Comparison of ENCODE assay signal across 21 cellular contexts in the genomic region with DNA sequence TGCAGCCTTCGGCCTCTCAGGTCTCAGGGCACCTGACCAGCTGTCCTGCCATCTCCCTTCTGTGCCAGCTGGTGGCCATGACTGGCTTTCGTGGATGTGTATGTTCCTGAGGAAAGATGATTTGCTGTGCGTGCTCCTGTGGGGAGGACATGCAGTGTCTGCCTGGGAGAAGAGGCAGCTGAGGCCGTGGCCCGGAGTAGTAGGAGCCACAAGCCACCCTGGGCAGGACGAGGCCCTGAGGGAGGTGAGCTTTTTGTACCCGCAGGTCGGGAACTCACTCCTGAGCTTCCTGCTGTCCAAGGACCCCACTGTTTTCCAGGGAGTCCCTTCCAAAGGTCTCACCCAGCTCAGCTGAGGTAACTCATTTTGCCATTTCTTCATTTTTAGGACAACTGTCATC. TPM values are rescaled to one million over a fixed set of nuclear protein-coding genes. Genes with fewer than 3 reads are reported as not detected.
DNase-seq lines count a peak whose midpoint lies in the region; ATAC-seq, FAIRE-seq and TF ChIP-seq lines count a peak whose summit lies in the region.
"Had no signal": no experiment of that assay in that cellular context is flagged by ENCODE, and none has a peak within 500 bp of the region (broad histone marks: within the 10 kb centered on the region; RNA-seq: fewer than 3 reads in every experiment).

No MANE protein-coding gene starts in this region.

- TF ChIP-seq CTCF in kidney (IDR thresholded peaks at IDR 0.05; ENCODE audit: borderline replicate concordance, extremely low read depth, insufficient read depth), result no peak
- no peak for TF ChIP-seq CTCF in MCF 10A (IDR thresholded peaks at IDR 0.05; ENCODE audit: unreplicated experiment)

- intact Hi-C loops in kidney (cut with DNase I) (no loop called here), MCF 10A (cut with micrococcal nuclease) (no loop called here)

- no peaks in the 10 kb centered on the region for H3K9me3 Mint-ChIP-seq in activated naive CD4-positive, alpha-beta T cell treated with anti-CD3 and anti-CD28 coated beads, Interleukin-2, amount 50 U/mL, for 24 hours
- no peaks in the 10 kb centered on the region for H3K9me3 Mint-ChIP-seq in activated CD8-positive, alpha-beta T cell treated with anti-CD3 and anti-CD28 coated beads, Interleukin-2, amount 10 ng/mL, durations not matched to agents 7 days and 5 days (ENCODE audit: insufficient read depth)
- H3K9me3 Mint-ChIP-seq in MCF 10A (ENCODE audit: unreplicated experiment), result no peaks in the 10 kb centered on the region
- H3K9me3 Mint-ChIP-seq: nephron progenitor cell had no signal

- H3K27ac ChIP-seq in kidney (ENCODE audit: low read depth in 2 of 2, low read length in 2 of 2), result no peak overlapping the region
- H3K27ac ChIP-seq: cardiac muscle cell, SJSA1 had no signal

- H3K9ac ChIP-seq in kidney (ENCODE audit: low read length in 2 of 2), result no peak overlapping the region

- DNase-seq in activated naive CD4-positive, alpha-beta T cell treated with Interleukin-2 at 50 U/mL for 16 hours, result no peak
- DNase-seq in activated CD8-positive, alpha-beta T cell treated with anti-CD3 and anti-CD28 coated beads, Interleukin-2, amount 10 ng/mL, durations not matched to agents 7 days and 5 days, result no peak
- DNase-seq in kidney (peak; percentile 66), MCF 10A (ENCODE audit: unreplicated experiment) (no peak), NCI-H526 (lab: John Stamatoyannopoulos, UW) (no peak)
- no peak for DNase-seq in effector CD4-positive, alpha-beta T cell
- DNase-seq: activated CD4-positive, alpha-beta T cell treated with anti-CD3 and anti-CD28 coated beads, Interleukin-2, amount 50 U/mL, for 48 hours; dermis blood vessel endothelial cell; GF-D8; HCEC 1CT; MM.1S; NCI-H1436 treated with DMSO at 0.1 percent for 48 hours; NCI-H510A treated with DMSO at 0.1 percent for 48 hours; nephron progenitor cell; substantia nigra; T-helper 17 cell had no signal

- no peak overlapping the region for H3K4me3 Mint-ChIP-seq in activated naive CD4-positive, alpha-beta T cell treated with anti-CD3 and anti-CD28 coated beads, Interleukin-2, amount 50 U/mL, for 24 hours
- H3K4me3 Mint-ChIP-seq in activated CD8-positive, alpha-beta T cell treated with anti-CD3 and anti-CD28 coated beads, Interleukin-2, amount 10 ng/mL, durations not matched to agents 7 days and 5 days, result no peak overlapping the region
- H3K4me3 Mint-ChIP-seq in MCF 10A (ENCODE audit: unreplicated experiment), result no peak overlapping the region
- H3K4me3 Mint-ChIP-seq: nephron progenitor cell, T-helper 17 cell had no signal

- peaks cover 68% of the 10 kb centered on the region for H3K4me1 Mint-ChIP-seq in activated naive CD4-positive, alpha-beta T cell treated with anti-CD3 and anti-CD28 coated beads, Interleukin-2, amount 50 U/mL, for 24 hours
- peaks cover 78% of the 10 kb centered on the region for H3K4me1 Mint-ChIP-seq in activated CD8-positive, alpha-beta T cell treated with anti-CD3 and anti-CD28 coated beads, Interleukin-2, amount 10 ng/mL, durations not matched to agents 7 days and 5 days (ENCODE audit: low read depth)
- no peaks in the 10 kb centered on the region for H3K4me1 Mint-ChIP-seq in MCF 10A (ENCODE audit: insufficient read depth, unreplicated experiment)
- H3K4me1 Mint-ChIP-seq: nephron progenitor cell had no signal

- H3K27ac Mint-ChIP-seq in activated naive CD4-positive, alpha-beta T cell treated with anti-CD3 and anti-CD28 coated beads, Interleukin-2, amount 50 U/mL, for 24 hours, result peak overlapping the region; percentile 65
- peak overlapping the region; percentile 51 for H3K27ac Mint-ChIP-seq in activated CD8-positive, alpha-beta T cell treated with anti-CD3 and anti-CD28 coated beads, Interleukin-2, amount 10 ng/mL, durations not matched to agents 7 days and 5 days
- H3K27ac Mint-ChIP-seq in MCF 10A (ENCODE audit: low read depth, unreplicated experiment), result no peak overlapping the region
- H3K27ac Mint-ChIP-seq: nephron progenitor cell had no signal

- H3K36me3 ChIP-seq in kidney (ENCODE audit: control insufficient read depth in 1 of 2, insufficient read depth in 2 of 2, low read length in 2 of 2), result peaks cover 0 to 2% of the 10 kb centered on the region in 2 donors
- H3K36me3 ChIP-seq: cardiac muscle cell had no signal

- H3K36me3 Mint-ChIP-seq in activated naive CD4-positive, alpha-beta T cell treated with anti-CD3 and anti-CD28 coated beads, Interleukin-2, amount 50 U/mL, for 24 hours, result peaks cover 15% of the 10 kb centered on the region
- H3K36me3 Mint-ChIP-seq in activated CD8-positive, alpha-beta T cell treated with anti-CD3 and anti-CD28 coated beads, Interleukin-2, amount 10 ng/mL, durations not matched to agents 7 days and 5 days (ENCODE audit: low read depth), result peaks cover 70% of the 10 kb centered on the region
- peaks cover 14% of the 10 kb centered on the region for H3K36me3 Mint-ChIP-seq in MCF 10A (ENCODE audit: insufficient read depth, unreplicated experiment)

- H3K27me3 Mint-ChIP-seq in activated naive CD4-positive, alpha-beta T cell treated with anti-CD3 and anti-CD28 coated beads, Interleukin-2, amount 50 U/mL, for 24 hours, result no peaks in the 10 kb centered on the region
- H3K27me3 Mint-ChIP-seq in activated CD8-positive, alpha-beta T cell treated with anti-CD3 and anti-CD28 coated beads, Interleukin-2, amount 10 ng/mL, durations not matched to agents 7 days and 5 days (ENCODE audit: low read depth), result no peaks in the 10 kb centered on the region
- H3K27me3 Mint-ChIP-seq in MCF 10A (ENCODE audit: insufficient read depth, unreplicated experiment), result no peaks in the 10 kb centered on the region
- H3K27me3 Mint-ChIP-seq: T-helper 17 cell had no signal

- CTCF ChIA-PET in activated CD8-positive, alpha-beta T cell treated with anti-CD3 and anti-CD28 coated beads, Interleukin-2, amount 10 ng/mL, durations not matched to agents 7 days and 5 days (lab: Charles Lee), result interaction anchor here (1.3 to 1.8 kb wide), 2 partner anchors 12 to 94 kb away, joined by 3 to 5 read pairs; no protein-coding TSS in a partner anchor
- CTCF ChIA-PET in MCF 10A (lab: Yijun Ruan, JAX), result interaction anchor here (0.8 kb wide), 1 partner anchor 11 kb away, joined by 5 read pairs; no protein-coding TSS in a partner anchor

- FAIRE-seq in kidney (lab: Jason Lieb, UNC), result no peak
- FAIRE-seq: K562 had no signal

- POLR2A ChIA-PET in activated CD8-positive, alpha-beta T cell treated with anti-CD3 and anti-CD28 coated beads, Interleukin-2, amount 10 ng/mL, durations not matched to agents 7 days and 5 days (lab: Charles Lee), result interaction anchor here (1.9 kb wide), 1 partner anchor 11 kb away, joined by 4 read pairs; no protein-coding TSS in a partner anchor
- POLR2A ChIA-PET in MCF 10A (lab: Yijun Ruan, JAX), result no interaction called here

- H3K4me3 ChIP-seq in kidney (ENCODE audit: low read length in 2 of 2), result no peak overlapping the region
- H3K4me3 ChIP-seq: cardiac muscle cell, K562, SJSA1 had no signal

- no peak for ATAC-seq in activated CD8-positive, alpha-beta T cell treated with anti-CD3 and anti-CD28 coated beads, Interleukin-2, amount 10 ng/mL, durations not matched to agents 7 days and 5 days
- ATAC-seq: K562, sciatic nerve, T-helper 17 cell had no signal

- no peaks in the 10 kb centered on the region for H3K4me1 ChIP-seq in kidney (ENCODE audit: control insufficient read depth in 1 of 2, insufficient read depth in 1 of 2, low read depth in 1 of 2, low read length in 2 of 2)

- BruUV-seq in MCF 10A (replicated peaks; lab: Mats Ljungman, UMichigan), result no TSS peak

- no peaks in the 10 kb centered on the region for H3K9me3 ChIP-seq in kidney (ENCODE audit: control insufficient read depth in 1 of 2, low read length in 2 of 2)
- H3K9me3 ChIP-seq: SJSA1 had no signal

RNA-seq across cellular contexts. Expression of a gene that starts 58.5 kb away (rescaled TPM):
- total RNA-seq in activated CD8-positive, alpha-beta T cell treated with anti-CD3 and anti-CD28 coated beads, Interleukin-2, amount 10 ng/mL, durations not matched to agents 7 days and 5 days, result 100 to 1,000 TPM; 283 to 285 TPM
- total RNA-seq in kidney, result 19.7 TPM
- polyA plus RNA-seq in kidney (ENCODE audit: insufficient read depth, low read depth, low replicate concordance), result 5.3 TPM
- 6.3 and 7.0 TPM in 2 replicates for total RNA-seq in MCF 10A (2022)

Comparison
In these comparisons a context has a peak if more than half of its experiments do, and no peak if none do; other contexts are left out.
1. RNA of a gene that starts 58.5 kb away (total RNA-seq): 283 to 285 TPM in activated CD8-positive, alpha-beta T cell treated with anti-CD3 and anti-CD28 coated beads, Interleukin-2, amount 10 ng/mL, durations not matched to agents 7 days and 5 days; 19.7 TPM in kidney (single experiment) and 6.3 to 7.0 TPM in MCF 10A; every median in the first group is over 10 times any median in the second.